ENCODE assay signal across 8 cellular contexts in the genomic region with DNA sequence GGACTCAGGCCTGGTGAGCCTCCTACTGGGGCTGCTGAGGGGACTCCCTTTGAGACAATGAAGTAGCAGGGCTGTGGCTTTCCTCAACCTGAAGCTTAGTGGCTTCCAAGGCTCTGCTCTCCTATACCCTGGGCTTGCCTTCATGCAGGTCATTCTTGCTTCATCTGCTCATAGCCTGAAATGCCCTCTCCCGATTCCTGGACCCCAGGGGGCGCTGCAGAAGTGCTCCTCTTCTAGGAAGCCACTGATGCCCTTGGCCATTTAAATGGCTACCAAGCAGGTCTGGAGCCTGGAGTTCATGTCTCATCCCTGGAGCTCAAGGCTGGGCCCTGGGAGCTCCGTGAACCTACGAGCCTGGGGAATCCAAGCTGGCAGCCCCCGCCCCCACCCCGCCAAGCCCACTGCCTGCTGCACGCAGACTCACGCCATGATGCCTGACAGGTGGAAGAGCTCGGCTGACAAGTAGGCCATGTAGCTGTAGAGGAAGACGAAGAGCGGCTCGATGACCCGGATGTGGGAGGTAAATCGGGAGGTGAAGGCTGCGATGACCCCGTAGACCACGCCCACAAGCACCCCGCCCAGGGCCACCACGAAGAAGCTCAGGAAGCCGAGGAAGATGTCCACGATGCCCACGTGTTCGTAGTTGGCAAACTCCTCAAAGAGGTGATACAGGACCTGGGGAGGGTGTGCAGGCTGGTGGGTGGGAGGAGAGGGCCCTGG. TPM values are rescaled to one million over a fixed set of nuclear protein-coding genes. Genes with fewer than 3 reads are reported as not detected.
DNase-seq lines count a peak whose midpoint lies in the region; ATAC-seq and TF ChIP-seq lines count a peak whose summit lies in the region.

No MANE protein-coding gene starts in this region.

- H3K27ac Mint-ChIP-seq in activated CD4-positive, alpha-beta T cell treated with anti-CD3 and anti-CD28 coated beads, Interleukin-2, amount 10 ng/mL, durations not matched to agents 7 days and 5 days, result peak overlapping the region; percentile 80

- H3K36me3 Mint-ChIP-seq in activated CD4-positive, alpha-beta T cell treated with anti-CD3 and anti-CD28 coated beads, Interleukin-2, amount 10 ng/mL, durations not matched to agents 7 days and 5 days (ENCODE audit: low read depth), result peaks cover 18% of the 10 kb centered on the region

- TF ChIP-seq EP300 in tibial nerve (IDR thresholded peaks at IDR 0.05), result no peak

- H3K9me3 ChIP-seq in hepatocyte (ENCODE audit: low read depth), result no peaks in the 10 kb centered on the region
- H3K9me3 ChIP-seq in tibial nerve, result no peaks in the 10 kb centered on the region

- no peak for TF ChIP-seq POLR2A in tibial nerve (IDR thresholded peaks at IDR 0.05)

- no peak overlapping the region for H2AFZ ChIP-seq in hepatocyte

- peak; percentile 33 for DNase-seq in activated CD4-positive, alpha-beta T cell treated with anti-CD3 and anti-CD28 coated beads, Interleukin-2, amount 10 ng/mL, durations not matched to agents 7 days and 5 days
- no peak for DNase-seq in activated CD4-positive, alpha-beta T cell treated with anti-CD3 and anti-CD28 coated beads, Interleukin-2, amount 50 U/mL, for 4 hours
- DNase-seq in MV-4-11 (lab: John Stamatoyannopoulos, UW) (peak; percentile 26), cardiac fibroblast (ENCODE audit: low read depth in 2 of 2) (peak in 1 of 2 donors; percentile 38), hepatocyte (ENCODE audit: low spot score) (no peak), tibial nerve (ENCODE audit: low spot score in 2 of 2) (no peak), omental fat pad (ENCODE audit: low spot score) (no peak)
- DNase-seq in stimulated activated CD8-positive, alpha-beta memory T cell treated with anti-CD3 and anti-CD28 coated beads, Interleukin-2, amount 100 ng/mL, for 48 hours (ENCODE audit: low read depth in 2 of 2), result peak; percentile 30 to 41

- H3K27me3 Mint-ChIP-seq in activated CD4-positive, alpha-beta T cell treated with anti-CD3 and anti-CD28 coated beads, Interleukin-2, amount 10 ng/mL, durations not matched to agents 7 days and 5 days, result no peaks in the 10 kb centered on the region

- H3K4me2 ChIP-seq in hepatocyte, result no peak overlapping the region

- CTCF ChIA-PET in activated CD4-positive, alpha-beta T cell treated with anti-CD3 and anti-CD28 coated beads, Interleukin-2, amount 10 ng/mL, durations not matched to agents 7 days and 5 days (lab: Charles Lee), result interaction anchor here (0.6 to 1.8 kb wide), 8 partner anchors 13 to 1711 kb away, joined by 3 to 5 read pairs (median 4); a partner anchor contains a TSS

- H4K20me1 ChIP-seq in hepatocyte (ENCODE audit: insufficient read depth, poor library complexity, severe bottlenecking), result no peaks in the 10 kb centered on the region

- 95% methylated on average over 23 of the region's 23 CpGs for WGBS in hepatocyte (ENCODE audit: low lambda C conversion rate, missing lambda C conversion rate)
- 92 to 93% methylated on average over 23 of the region's 23 CpGs for WGBS in tibial nerve, 2 donors

- no peak overlapping the region for H3K4me3 Mint-ChIP-seq in activated CD4-positive, alpha-beta T cell treated with anti-CD3 and anti-CD28 coated beads, Interleukin-2, amount 10 ng/mL, durations not matched to agents 7 days and 5 days

- H3K9me2 ChIP-seq in hepatocyte (replicated peaks; ENCODE audit: insufficient read depth), result no peaks in the 10 kb centered on the region

- H3K27ac ChIP-seq in hepatocyte (no peak overlapping the region), tibial nerve (no peak overlapping the region)

- H3K79me2 ChIP-seq in hepatocyte, result peaks cover 15% of the 10 kb centered on the region

- peaks cover 40% of the 10 kb centered on the region for H3K4me1 Mint-ChIP-seq in activated CD4-positive, alpha-beta T cell treated with anti-CD3 and anti-CD28 coated beads, Interleukin-2, amount 10 ng/mL, durations not matched to agents 7 days and 5 days

- H3K9me3 Mint-ChIP-seq in activated CD4-positive, alpha-beta T cell treated with anti-CD3 and anti-CD28 coated beads, Interleukin-2, amount 10 ng/mL, durations not matched to agents 7 days and 5 days, result no peaks in the 10 kb centered on the region

- ATAC-seq in omental fat pad (ENCODE audit: low FRiP score), result no peak

- H3K36me3 ChIP-seq in hepatocyte (replicated peaks; ENCODE audit: insufficient read depth, low read depth) (no peaks in the 10 kb centered on the region), tibial nerve (peaks cover 0 to 46% (median 0%) of the 10 kb centered on the region in 3 donors)

- H3K27me3 ChIP-seq in hepatocyte (no peaks in the 10 kb centered on the region), tibial nerve (no peaks in the 10 kb centered on the region)

- POLR2A ChIA-PET in activated CD4-positive, alpha-beta T cell treated with anti-CD3 and anti-CD28 coated beads, Interleukin-2, amount 10 ng/mL, durations not matched to agents 7 days and 5 days (lab: Charles Lee), result no interaction called here

- H3K4me3 ChIP-seq in cardiac fibroblast (replicated peaks in 1 of 2; ENCODE audit: low read depth in 2 of 2, low read length in 2 of 2) (no peak overlapping the region), hepatocyte (no peak overlapping the region), tibial nerve (no peak overlapping the region)

- peaks cover 3% of the 10 kb centered on the region for H3K4me1 ChIP-seq in hepatocyte (ENCODE audit: insufficient read depth)
- H3K4me1 ChIP-seq in tibial nerve, result peaks cover 0 to 12% (median 10%) of the 10 kb centered on the region in 4 donors

- TF ChIP-seq CTCF in cardiac fibroblast (IDR thresholded peaks at IDR 0.05; ENCODE audit: low read depth, low read length), result peak; percentile 32
- no peak for TF ChIP-seq CTCF in hepatocyte (IDR thresholded peaks at IDR 0.05; ENCODE audit: poor library complexity)
- TF ChIP-seq CTCF in tibial nerve (IDR thresholded peaks at IDR 0.05), result no peak
- no peak for TF ChIP-seq CTCF in omental fat pad (IDR thresholded peaks at IDR 0.05)

RNA-seq across cellular contexts. Expression of a gene that starts 45.7 kb away (rescaled TPM):
- 10 to 100 TPM; 24.8 to 32.4 TPM for total RNA-seq in activated CD4-positive, alpha-beta T cell treated with anti-CD3 and anti-CD28 coated beads, Interleukin-2, amount 10 ng/mL, durations not matched to agents 7 days and 5 days
- total RNA-seq in hepatocyte (9.7 and 13.3 TPM in 2 replicates), tibial nerve (10 to 100 TPM in 1 of 4 donors, 1 to 10 TPM in 3; 5.9 to 21.9 (median 7.8) TPM), omental fat pad (10 to 100 TPM in 2 of 4 donors, 1 to 10 TPM in 2; 6.1 to 12.0 (median 10.0) TPM)
- 29.8 and 31.3 TPM in 2 replicates for polyA plus RNA-seq in hepatocyte

Comparison
In these comparisons a context has a peak if more than half of its experiments do, and no peak if none do; other contexts are left out.
1. DNase-seq: peak in activated CD4-positive, alpha-beta T cell treated with anti-CD3 and anti-CD28 coated beads, Interleukin-2, amount 10 ng/mL, durations not matched to agents 7 days and 5 days (single experiment), MV-4-11 (single experiment) and stimulated activated CD8-positive, alpha-beta memory T cell treated with anti-CD3 and anti-CD28 coated beads, Interleukin-2, amount 100 ng/mL, for 48 hours (2 of 2); none in activated CD4-positive, alpha-beta T cell treated with anti-CD3 and anti-CD28 coated beads, Interleukin-2, amount 50 U/mL, for 4 hours (0 of 2), hepatocyte (single experiment), tibial nerve (0 of 2) and omental fat pad (single experiment).